29 cellular contexts compared by ENCODE assay signal in genomic region chr10:34479520-34480179, GRCh38.
DNase-seq lines count a peak whose midpoint lies in the region; ATAC-seq and TF ChIP-seq lines count a peak whose summit lies in the region.
"Had no signal": no experiment of that assay in that cellular context is flagged by ENCODE, and none has a peak within 500 bp of the region (broad histone marks: within the 10 kb centered on the region; RNA-seq: fewer than 3 reads in every experiment).

No MANE protein-coding gene starts in this region.

- H3K4me3 Mint-ChIP-seq in endodermal cell, result no peak overlapping the region
- H3K4me3 Mint-ChIP-seq in stimulated activated effector memory CD8-positive, alpha-beta T cell treated with anti-CD3 and anti-CD28 coated beads, Interleukin-12 subunit alpha, Interleukin-12 subunit beta, amount 100 ng/mL, for 72 hours, result no peak overlapping the region
- H3K4me3 Mint-ChIP-seq: activated CD8-positive, alpha-beta T cell treated with anti-CD3 and anti-CD28 coated beads for 36 hours; activated naive CD4-positive, alpha-beta T cell treated with anti-CD3 and anti-CD28 coated beads, Interleukin-2, amount 50 U/mL, for 24 hours; CD14-positive monocyte; nephron; stimulated activated naive B cell treated with anti-CD40 and anti-IgM and Interleukin-4, amounts not matched to agents 10 μg/mL and 1 μg/mL and 100 μg/mL, for 72 hours had no signal

- H3K4me1 Mint-ChIP-seq in endodermal cell, result peaks cover 18% of the 10 kb centered on the region
- no peaks in the 10 kb centered on the region for H3K4me1 Mint-ChIP-seq in stimulated activated effector memory CD8-positive, alpha-beta T cell treated with anti-CD3 and anti-CD28 coated beads, Interleukin-12 subunit alpha, Interleukin-12 subunit beta, amount 100 ng/mL, for 72 hours
- H3K4me1 Mint-ChIP-seq: activated naive CD4-positive, alpha-beta T cell treated with anti-CD3 and anti-CD28 coated beads, Interleukin-2, amount 50 U/mL, for 24 hours; CD14-positive monocyte; stimulated activated naive B cell treated with anti-CD40 and anti-IgM and Interleukin-4, amounts not matched to agents 10 μg/mL and 1 μg/mL and 100 μg/mL, for 72 hours had no signal

- TF ChIP-seq EP300 in ovary (IDR thresholded peaks at IDR 0.05), result no peak

- DNase-seq in NCI-H69 (lab: John Stamatoyannopoulos, UW) (peak; percentile 38), endodermal cell (peak; percentile 54), left lobe of liver (ENCODE audit: low spot score) (peak; percentile 72), hepatic stellate cell (ENCODE audit: low spot score) (no peak), ovary (no peak), UCSD-AML1 (lab: John Stamatoyannopoulos, UW; ENCODE audit: unreplicated experiment) (no peak)
- DNase-seq in stimulated activated effector memory CD8-positive, alpha-beta T cell treated with anti-CD3 and anti-CD28 coated beads, Interleukin-12 subunit alpha, Interleukin-12 subunit beta, amount 100 ng/mL, for 72 hours (ENCODE audit: low spot score in 2 of 2), result no peak
- DNase-seq: activated CD4-positive, CD25-positive, alpha-beta regulatory T cell treated with anti-CD3 and anti-CD28 coated beads, Interleukin-2, amount 50 U/mL, for 72 hours; activated CD8-positive, alpha-beta T cell treated with anti-CD3 and anti-CD28 coated beads for 36 hours; Calu3; DMS79 treated with DMSO at 0.1 percent for 48 hours; foreskin keratinocyte; GF-D8; hippocampal formation; lower lobe of right lung; NCI-H1694; NCI-H2171 treated with DMSO at 0.1 percent for 48 hours; NCI-H524 treated with DMSO at 0.1 percent for 48 hours; stimulated activated CD4-positive, alpha-beta T cell treated with anti-CD3 and anti-CD28 coated beads, Interleukin-4, amount 100 ng/mL, for 24 hours; stimulated activated naive B cell treated with anti-CD40 and anti-IgM and Interleukin-4, amounts not matched to agents 10 μg/mL and 1 μg/mL and 100 μg/mL, for 72 hours had no signal

- H3K9me3 ChIP-seq in endodermal cell (ENCODE audit: control insufficient read depth, low read length) (no peaks in the 10 kb centered on the region), ovary (no peaks in the 10 kb centered on the region)
- H3K9me3 ChIP-seq: breast epithelium, esophagus muscularis mucosa, lower lobe of right lung had no signal

- H3K27me3 ChIP-seq in endodermal cell (ENCODE audit: control insufficient read depth, insufficient read depth, low read length, poor library complexity, severe bottlenecking), result no peaks in the 10 kb centered on the region
- no peaks in the 10 kb centered on the region for H3K27me3 ChIP-seq in ovary
- H3K27me3 ChIP-seq: breast epithelium, esophagus muscularis mucosa, foreskin keratinocyte had no signal

- 92 to 94% methylated on average over 2 to 7 of the region's 7 CpGs for WGBS in endodermal cell (ENCODE audit: insufficient coverage in 1 of 2, insufficient read length in 1 of 2), 2 experiments
- WGBS in ovary, 3 donors, result 85 to 90% (median 89%) methylated on average over 7 of the region's 7 CpGs

- H3K4me1 ChIP-seq in endodermal cell (ENCODE audit: control insufficient read depth, insufficient read depth, low read length), result no peaks in the 10 kb centered on the region
- H3K4me1 ChIP-seq in ovary (ENCODE audit: insufficient read depth), result peaks cover 1% of the 10 kb centered on the region
- H3K4me1 ChIP-seq: breast epithelium, lower lobe of right lung, parathyroid adenoma had no signal

- no peaks in the 10 kb centered on the region for H3K9me3 Mint-ChIP-seq in endodermal cell
- H3K9me3 Mint-ChIP-seq in stimulated activated effector memory CD8-positive, alpha-beta T cell treated with anti-CD3 and anti-CD28 coated beads, Interleukin-12 subunit alpha, Interleukin-12 subunit beta, amount 100 ng/mL, for 72 hours, result no peaks in the 10 kb centered on the region
- H3K9me3 Mint-ChIP-seq: activated CD8-positive, alpha-beta T cell treated with anti-CD3 and anti-CD28 coated beads for 36 hours; activated naive CD4-positive, alpha-beta T cell treated with anti-CD3 and anti-CD28 coated beads, Interleukin-2, amount 50 U/mL, for 24 hours; activated T-helper 2 cell treated with anti-CD3 and anti-CD28 coated beads, Interferon-gamma antibody, Interleukin-2, Interleukin-4, amounts not matched to agents 10 μg/mL and 5 μg/mL and 100 μg/mL, durations not matched to agents 14 hours and 24 hours and 36 hours; nephron; stimulated activated naive B cell treated with anti-CD40 and anti-IgM and Interleukin-4, amounts not matched to agents 10 μg/mL and 1 μg/mL and 100 μg/mL, for 72 hours had no signal

- TF ChIP-seq CTCF in endodermal cell (conservative IDR thresholded peaks at IDR 0.05) (no peak), ovary (IDR thresholded peaks at IDR 0.05) (no peak)

- H3K36me3 ChIP-seq in endodermal cell (ENCODE audit: control insufficient read depth, insufficient read depth, low read length) (peaks cover 5% of the 10 kb centered on the region), ovary (no peaks in the 10 kb centered on the region)
- H3K36me3 ChIP-seq: breast epithelium, esophagus muscularis mucosa, lower lobe of right lung had no signal

- H3K27ac ChIP-seq in endodermal cell (ENCODE audit: low read depth, low read length), result no peak overlapping the region
- H3K27ac ChIP-seq in ovary, result no peak overlapping the region
- H3K27ac ChIP-seq: breast epithelium, esophagus muscularis mucosa, foreskin keratinocyte, HL-60, lower lobe of right lung, parathyroid adenoma had no signal

- H3K36me3 Mint-ChIP-seq in endodermal cell (ENCODE audit: low read depth), result peaks cover 6% of the 10 kb centered on the region
- H3K36me3 Mint-ChIP-seq in stimulated activated effector memory CD8-positive, alpha-beta T cell treated with anti-CD3 and anti-CD28 coated beads, Interleukin-12 subunit alpha, Interleukin-12 subunit beta, amount 100 ng/mL, for 72 hours, result no peaks in the 10 kb centered on the region
- H3K36me3 Mint-ChIP-seq: activated naive CD4-positive, alpha-beta T cell treated with anti-CD3 and anti-CD28 coated beads, Interleukin-2, amount 50 U/mL, for 24 hours; CD14-positive monocyte; stimulated activated naive B cell treated with anti-CD40 and anti-IgM and Interleukin-4, amounts not matched to agents 10 μg/mL and 1 μg/mL and 100 μg/mL, for 72 hours had no signal

- H3K9ac ChIP-seq in endodermal cell (ENCODE audit: extremely low read depth, low read length, poor library complexity, severe bottlenecking), result no peak overlapping the region
- H3K9ac ChIP-seq: parathyroid adenoma had no signal

- H3K4me3 ChIP-seq in endodermal cell (ENCODE audit: low read length), result no peak overlapping the region
- H3K4me3 ChIP-seq in ovary, result no peak overlapping the region
- H3K4me3 ChIP-seq: breast epithelium, esophagus muscularis mucosa, lower lobe of right lung had no signal

- ATAC-seq in left lobe of liver, result peak; percentile 97
- ATAC-seq in stimulated activated effector memory CD8-positive, alpha-beta T cell treated with anti-CD3 and anti-CD28 coated beads, Interleukin-12 subunit alpha, Interleukin-12 subunit beta, amount 100 ng/mL, for 72 hours, result peak; percentile 11
- ATAC-seq: activated CD8-positive, alpha-beta T cell treated with anti-CD3 and anti-CD28 coated beads for 36 hours; foreskin keratinocyte; lower lobe of right lung; sciatic nerve; stimulated activated naive B cell treated with anti-CD40 and anti-IgM and Interleukin-4, amounts not matched to agents 10 μg/mL and 1 μg/mL and 100 μg/mL, for 72 hours had no signal

- intact Hi-C loops in ovary (cut with DNase I), result no loop called here

- TF ChIP-seq POLR2A in ovary (IDR thresholded peaks at IDR 0.05), result no peak

- H3K27me3 Mint-ChIP-seq in endodermal cell (ENCODE audit: insufficient read depth), result no peaks in the 10 kb centered on the region
- H3K27me3 Mint-ChIP-seq: activated CD8-positive, alpha-beta T cell treated with anti-CD3 and anti-CD28 coated beads for 36 hours; stimulated activated naive B cell treated with anti-CD40 and anti-IgM and Interleukin-4, amounts not matched to agents 10 μg/mL and 1 μg/mL and 100 μg/mL, for 72 hours had no signal

- peak overlapping the region; percentile 32 for H3K27ac Mint-ChIP-seq in endodermal cell
- no peak overlapping the region for H3K27ac Mint-ChIP-seq in stimulated activated effector memory CD8-positive, alpha-beta T cell treated with anti-CD3 and anti-CD28 coated beads, Interleukin-12 subunit alpha, Interleukin-12 subunit beta, amount 100 ng/mL, for 72 hours
- H3K27ac Mint-ChIP-seq: activated CD8-positive, alpha-beta T cell treated with anti-CD3 and anti-CD28 coated beads for 36 hours; activated naive CD4-positive, alpha-beta T cell treated with anti-CD3 and anti-CD28 coated beads, Interleukin-2, amount 50 U/mL, for 24 hours; activated T-helper 2 cell treated with anti-CD3 and anti-CD28 coated beads, Interferon-gamma antibody, Interleukin-2, Interleukin-4, amounts not matched to agents 10 μg/mL and 5 μg/mL and 100 μg/mL, durations not matched to agents 14 hours and 24 hours and 36 hours; CD14-positive monocyte; nephron; stimulated activated naive B cell treated with anti-CD40 and anti-IgM and Interleukin-4, amounts not matched to agents 10 μg/mL and 1 μg/mL and 100 μg/mL, for 72 hours had no signal

Comparison
In these comparisons a context has a peak if more than half of its experiments do, and no peak if none do; other contexts are left out.
1. DNase-seq: peak in NCI-H69 (single experiment), endodermal cell (single experiment) and left lobe of liver (single experiment); none in stimulated activated effector memory CD8-positive, alpha-beta T cell treated with anti-CD3 and anti-CD28 coated beads, Interleukin-12 subunit alpha, Interleukin-12 subunit beta, amount 100 ng/mL, for 72 hours (0 of 2), hepatic stellate cell (single experiment), ovary (0 of 5) and UCSD-AML1 (single experiment).